ENCODE assay signal across 25 cellular contexts in genomic region chr5:146101646-146102045, GRCh38. TPM values are rescaled to one million over a fixed set of nuclear protein-coding genes. Genes with fewer than 3 reads are reported as not detected.
"Had no signal": no experiment of that assay in that cellular context is flagged by ENCODE, and none has a peak within 500 bp of the region (broad histone marks: within the 10 kb centered on the region; RNA-seq: fewer than 3 reads in every experiment).

No MANE protein-coding gene starts in this region.

- H3K27me3 ChIP-seq: colonic mucosa, hepatocyte, left lung, sigmoid colon, stomach, transverse colon had no signal

- H3K9me3 ChIP-seq: colonic mucosa, left lung, lower lobe of right lung, sigmoid colon, stomach, thoracic aorta, transverse colon had no signal

- H3K4me3 ChIP-seq: colonic mucosa, hepatocyte, left lung, lower lobe of right lung, sigmoid colon, skin epidermis, stomach, thoracic aorta, transverse colon had no signal

- H3K4me1 Mint-ChIP-seq: immature natural killer cell had no signal

- DNase-seq: colonic mucosa; dermis blood vessel endothelial cell; erythroblast; foreskin melanocyte; head of caudate nucleus; immature natural killer cell; left lung; lower lobe of right lung; midbrain; posterior cingulate gyrus; sigmoid colon; stimulated activated CD4-positive, alpha-beta T cell treated with anti-CD3 and anti-CD28 coated beads, Interleukin-2, amount 100 ng/mL, for 24 hours; stimulated activated naive CD4-positive, alpha-beta T cell; stomach; substantia nigra; transverse colon had no signal

- H3K27me3 Mint-ChIP-seq: memory B cell had no signal

- H3K4me2 ChIP-seq: hepatocyte had no signal

- H3K79me2 ChIP-seq: hepatocyte had no signal

- ATAC-seq: left lung, lower lobe of right lung had no signal

- H3K36me3 ChIP-seq: colonic mucosa, lower lobe of right lung, thoracic aorta, transverse colon had no signal

- H3K4me1 ChIP-seq: colonic mucosa, left lung, lower lobe of right lung, sigmoid colon, stomach, transverse colon had no signal

- H2AFZ ChIP-seq: hepatocyte had no signal

- H3K27ac ChIP-seq: colonic mucosa, hepatocyte, left lung, lower lobe of right lung, sigmoid colon, skin epidermis, stomach, thoracic aorta, transverse colon had no signal

- H3K27ac Mint-ChIP-seq: memory B cell, nephron had no signal

- FAIRE-seq: endothelial cell of umbilical vein, keratinocyte had no signal

- H3K4me3 Mint-ChIP-seq: immature natural killer cell, memory B cell, nephron had no signal

- H3K9me3 Mint-ChIP-seq: immature natural killer cell, memory B cell, nephron had no signal

RNA-seq across cellular contexts. Expression of gene PLAC8L1, which starts 3.7 kb away (rescaled TPM):
- total RNA-seq: cerebellum, colonic mucosa, dermis blood vessel endothelial cell, lower lobe of right lung, pulmonary artery endothelial cell, stomach, thoracic aorta, transverse colon had no signal
- polyA plus RNA-seq: immature natural killer cell had no signal
